ENCODE assay signal across 1 cellular context in the genomic region with DNA sequence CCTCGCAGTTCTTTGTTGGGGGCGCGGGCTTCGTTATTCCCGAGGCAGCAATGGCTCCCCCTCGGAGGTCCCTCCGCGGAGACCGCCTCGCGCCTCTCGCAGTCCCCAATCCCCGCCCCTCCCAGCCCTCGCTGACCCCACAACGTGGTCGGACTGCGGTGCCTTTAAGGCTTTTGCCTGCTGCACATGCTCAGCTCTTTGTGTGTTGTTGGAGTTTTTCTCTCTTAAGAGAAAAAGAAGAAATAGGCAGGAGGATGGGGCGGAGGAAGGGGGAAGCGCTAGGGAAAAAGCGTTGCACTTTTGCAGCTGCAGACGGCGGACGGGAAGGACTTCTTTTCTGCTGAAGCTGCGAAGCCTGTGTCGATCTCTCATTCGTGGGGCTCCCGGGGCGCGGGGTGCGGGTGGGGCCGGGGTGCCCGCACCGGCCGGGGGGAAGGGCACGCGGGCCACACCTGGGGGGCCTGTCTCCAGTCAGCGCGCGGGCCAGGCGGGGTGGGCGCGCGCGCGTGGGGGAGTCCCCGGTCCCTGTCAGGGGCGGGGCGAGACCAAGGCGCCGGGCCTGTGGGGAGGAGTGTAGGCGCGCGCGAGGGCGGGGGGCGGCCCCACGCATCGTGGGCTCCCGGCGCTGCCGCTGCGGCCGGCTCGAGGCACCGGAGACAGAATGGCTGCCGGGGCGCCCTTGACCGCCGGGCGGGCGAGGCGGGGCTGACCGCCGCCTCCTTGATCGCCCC.
A peak's percentile ranks its signal among the peaks of the same experiment; 100 is the strongest.
TF ChIP-seq lines count a peak whose summit lies in the region.

No MANE protein-coding gene starts in this region.

TF ChIP-seq in GM12878, 131 proteins besides CTCF, POLR2A, EP300 and RAD21 (continues in another document):
- TF ChIP-seq ELK1 (IDR thresholded peaks at IDR 0.05; ENCODE audit: low read depth, low read length) = no peak
- TF ChIP-seq POLR2AphosphoS5 (IDR thresholded peaks at IDR 0.05; ENCODE audit: low read length) = no peak
- no peak for TF ChIP-seq ZNF274 (IDR thresholded peaks at IDR 0.05; ENCODE audit: insufficient read depth, insufficient read length)
- no peak for TF ChIP-seq NRF1 (conservative IDR thresholded peaks at IDR 0.05; ENCODE audit: low read depth, low read length)
- no peak for TF ChIP-seq PAX5 (IDR thresholded peaks at IDR 0.05; ENCODE audit: borderline replicate concordance, low read depth, low read length)
- no peak for TF ChIP-seq SIX5 (IDR thresholded peaks at IDR 0.05; ENCODE audit: low read depth, low read length, severe bottlenecking)
- no peak for TF ChIP-seq MAX (IDR thresholded peaks at IDR 0.05; ENCODE audit: low read depth, low read length)
- no peak for TF ChIP-seq MEF2A (IDR thresholded peaks at IDR 0.05; ENCODE audit: insufficient read depth, low read depth, low read length)
- no peak for TF ChIP-seq EED (IDR thresholded peaks at IDR 0.05; ENCODE audit: low read depth)
- no peak for TF ChIP-seq RAD51 (IDR thresholded peaks at IDR 0.05)
- TF ChIP-seq E4F1 (IDR thresholded peaks at IDR 0.05; ENCODE audit: borderline replicate concordance, partially characterized antibody) = no peak
- TF ChIP-seq IKZF2 (IDR thresholded peaks at IDR 0.05) = no peak
- TF ChIP-seq BCLAF1 (IDR thresholded peaks at IDR 0.05) = peak; percentile 86
- TF ChIP-seq ATF7 (IDR thresholded peaks at IDR 0.05; ENCODE audit: low read depth) = no peak
- TF ChIP-seq ZNF207 (IDR thresholded peaks at IDR 0.05; ENCODE audit: borderline replicate concordance) = no peak
- no peak for TF ChIP-seq STAT1 (conservative IDR thresholded peaks at IDR 0.05)
- no peak for TF ChIP-seq SP1 (IDR thresholded peaks at IDR 0.05; ENCODE audit: low read depth, low read length)
- TF ChIP-seq KAT2A (conservative IDR thresholded peaks at IDR 0.05; ENCODE audit: control insufficient read depth, low read depth, low read length) = no peak
- TF ChIP-seq SPI1 (IDR thresholded peaks at IDR 0.05; ENCODE audit: borderline replicate concordance, insufficient read depth, low read depth, low read length) = no peak
- TF ChIP-seq, protein P1, sequence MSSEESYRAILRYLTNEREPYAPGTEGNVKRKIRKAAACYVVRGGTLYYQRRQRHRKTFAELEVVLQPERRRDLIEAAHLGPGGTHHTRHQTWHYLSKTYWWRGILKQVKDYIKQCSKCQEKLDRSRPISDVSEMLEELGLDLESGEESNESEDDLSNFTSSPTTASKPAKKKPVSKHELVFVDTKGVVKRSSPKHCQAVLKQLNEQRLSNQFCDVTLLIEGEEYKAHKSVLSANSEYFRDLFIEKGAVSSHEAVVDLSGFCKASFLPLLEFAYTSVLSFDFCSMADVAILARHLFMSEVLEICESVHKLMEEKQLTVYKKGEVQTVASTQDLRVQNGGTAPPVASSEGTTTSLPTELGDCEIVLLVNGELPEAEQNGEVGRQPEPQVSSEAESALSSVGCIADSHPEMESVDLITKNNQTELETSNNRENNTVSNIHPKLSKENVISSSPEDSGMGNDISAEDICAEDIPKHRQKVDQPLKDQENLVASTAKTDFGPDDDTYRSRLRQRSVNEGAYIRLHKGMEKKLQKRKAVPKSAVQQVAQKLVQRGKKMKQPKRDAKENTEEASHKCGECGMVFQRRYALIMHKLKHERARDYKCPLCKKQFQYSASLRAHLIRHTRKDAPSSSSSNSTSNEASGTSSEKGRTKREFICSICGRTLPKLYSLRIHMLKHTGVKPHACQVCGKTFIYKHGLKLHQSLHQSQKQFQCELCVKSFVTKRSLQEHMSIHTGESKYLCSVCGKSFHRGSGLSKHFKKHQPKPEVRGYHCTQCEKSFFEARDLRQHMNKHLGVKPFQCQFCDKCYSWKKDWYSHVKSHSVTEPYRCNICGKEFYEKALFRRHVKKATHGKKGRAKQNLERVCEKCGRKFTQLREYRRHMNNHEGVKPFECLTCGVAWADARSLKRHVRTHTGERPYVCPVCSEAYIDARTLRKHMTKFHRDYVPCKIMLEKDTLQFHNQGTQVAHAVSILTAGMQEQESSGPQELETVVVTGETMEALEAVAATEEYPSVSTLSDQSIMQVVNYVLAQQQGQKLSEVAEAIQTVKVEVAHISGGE (CRISPR knock-in tag; IDR thresholded peaks at IDR 0.05) = no peak
- TF ChIP-seq SMC3 (IDR thresholded peaks at IDR 0.05; ENCODE audit: borderline replicate concordance, low read length) = no peak
- peak; percentile 82; the same call in 1 of the 2 replicates for TF ChIP-seq JUND (IDR thresholded peaks at IDR 0.05; ENCODE audit: low read depth, low read length)
- peak in 1 of 2 experiments; percentile 30; a peak in 1 of 3 replicates for TF ChIP-seq EGR1 (IDR thresholded peaks at IDR 0.05; ENCODE audit: borderline replicate concordance in 1 of 2, low read depth in 2 of 2, low read length in 2 of 2)
- no peak for TF ChIP-seq EZH2 (IDR thresholded peaks at IDR 0.05; ENCODE audit: borderline replicate concordance, control insufficient read depth, low read depth, low read length)
- no peak for TF ChIP-seq NR2C2 (IDR thresholded peaks at IDR 0.05; ENCODE audit: borderline replicate concordance, control insufficient read depth, insufficient read length, low read depth)
- TF ChIP-seq IRF5 (IDR thresholded peaks at IDR 0.05; ENCODE audit: borderline replicate concordance) = no peak
- no peak for TF ChIP-seq LARP7 (IDR thresholded peaks at IDR 0.05)
- TF ChIP-seq GATAD2B (conservative IDR thresholded peaks at IDR 0.05; ENCODE audit: low read depth) = no peak
- no peak for TF ChIP-seq IRF3 (IDR thresholded peaks at IDR 0.05)
- TF ChIP-seq, protein P2, sequence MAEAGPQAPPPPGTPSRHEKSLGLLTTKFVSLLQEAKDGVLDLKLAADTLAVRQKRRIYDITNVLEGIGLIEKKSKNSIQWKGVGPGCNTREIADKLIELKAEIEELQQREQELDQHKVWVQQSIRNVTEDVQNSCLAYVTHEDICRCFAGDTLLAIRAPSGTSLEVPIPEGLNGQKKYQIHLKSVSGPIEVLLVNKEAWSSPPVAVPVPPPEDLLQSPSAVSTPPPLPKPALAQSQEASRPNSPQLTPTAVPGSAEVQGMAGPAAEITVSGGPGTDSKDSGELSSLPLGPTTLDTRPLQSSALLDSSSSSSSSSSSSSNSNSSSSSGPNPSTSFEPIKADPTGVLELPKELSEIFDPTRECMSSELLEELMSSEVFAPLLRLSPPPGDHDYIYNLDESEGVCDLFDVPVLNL (IDR thresholded peaks at IDR 0.05; ENCODE audit: low read depth, low read length) = no peak
- no peak for TF ChIP-seq GABPA (IDR thresholded peaks at IDR 0.05; ENCODE audit: low read depth)
- no peak for TF ChIP-seq NFYA (IDR thresholded peaks at IDR 0.05; ENCODE audit: borderline replicate concordance, low read depth, low read length)
- TF ChIP-seq ZNF24 (IDR thresholded peaks at IDR 0.05) = no peak
- TF ChIP-seq NR2C1 (IDR thresholded peaks at IDR 0.05) = no peak
- no peak for TF ChIP-seq ZSCAN29 (IDR thresholded peaks at IDR 0.05)
- TF ChIP-seq SUPT20H (IDR thresholded peaks at IDR 0.05; ENCODE audit: borderline replicate concordance, control insufficient read depth, low read depth, low read length) = no peak
- no peak for TF ChIP-seq CUX1 (IDR thresholded peaks at IDR 0.05; ENCODE audit: insufficient replicate concordance, low read depth, low read length)
